8 cellular contexts compared by ENCODE assay signal in the genomic region with DNA sequence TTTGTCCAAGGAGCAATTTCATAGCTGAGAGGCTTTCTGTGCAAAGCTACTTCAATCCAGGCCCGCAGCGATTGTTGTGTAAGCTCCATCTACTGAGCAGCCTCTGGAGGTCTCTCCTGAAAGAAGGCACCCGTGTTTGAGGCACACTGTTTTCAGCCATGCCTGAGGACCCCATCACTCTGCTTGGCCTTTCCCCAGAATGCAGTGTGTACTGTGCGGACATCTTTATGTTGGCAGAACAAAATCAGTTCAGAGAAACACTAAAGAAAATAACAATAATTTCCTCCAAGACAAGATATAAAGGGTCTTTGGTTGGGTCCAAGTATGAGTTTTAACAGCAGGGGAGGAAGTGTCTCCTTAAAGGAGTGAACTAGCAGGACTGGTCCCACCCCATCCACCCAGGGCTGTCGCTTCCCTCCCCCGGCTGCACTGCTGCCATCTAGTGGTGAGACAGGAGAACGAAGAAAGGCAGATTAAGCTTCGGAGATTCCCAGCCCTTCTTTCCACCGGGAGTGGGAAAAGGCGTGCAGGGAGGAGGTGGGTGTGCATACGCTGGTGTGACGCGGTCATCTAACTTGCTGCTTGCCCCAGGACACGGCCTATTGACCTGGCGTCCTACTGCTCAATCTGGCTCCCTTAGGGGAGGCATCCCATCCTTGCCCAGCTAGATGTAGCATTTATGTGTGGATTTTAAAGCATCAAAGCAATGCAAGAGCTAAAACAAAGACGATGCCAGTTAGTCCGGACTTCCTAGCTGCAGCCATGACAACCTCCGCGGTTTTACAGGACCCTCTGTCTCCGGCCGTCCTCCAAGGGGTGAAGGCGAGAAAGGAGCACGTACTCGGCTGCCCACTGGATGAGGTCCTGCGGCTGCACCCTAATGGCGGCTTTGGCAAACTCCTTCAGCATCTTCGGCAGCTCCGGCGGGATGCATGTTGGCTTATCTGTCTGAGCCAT. TPM values are rescaled to one million over a fixed set of nuclear protein-coding genes. Genes with fewer than 3 reads are reported as not detected.
DNase-seq lines count a peak whose midpoint lies in the region; ATAC-seq, FAIRE-seq and TF ChIP-seq lines count a peak whose summit lies in the region.
"Not testable (repeated sequence)": the region's sequence is repeated elsewhere in the genome, so short reads cannot be mapped to it uniquely, and the experiment has no call there.

No MANE protein-coding gene starts in this region.

- H3K9ac ChIP-seq in colonic mucosa (ENCODE audit: low read depth in 2 of 2, low read length in 2 of 2) = not testable (repeated sequence)
- peak overlapping the region; percentile 73 for H3K9ac ChIP-seq in iPS-15b (ENCODE audit: low read depth, low read length)

- not testable (repeated sequence) for H3K27ac ChIP-seq in colonic mucosa

- not testable (repeated sequence) for H3K4me1 ChIP-seq in colonic mucosa; iPS-15b (ENCODE audit: control insufficient read depth, insufficient read depth, low read length)

- H3K27me3 Mint-ChIP-seq in activated CD4-positive, alpha-beta memory T cell treated with anti-CD3 and anti-CD28 coated beads for 36 hours = peaks cover 28% of the 10 kb centered on the region
- H3K27me3 Mint-ChIP-seq in type B pancreatic cell = peaks cover 53% of the 10 kb centered on the region

- not testable (repeated sequence) for H3K4me3 Mint-ChIP-seq in activated CD4-positive, alpha-beta memory T cell treated with anti-CD3 and anti-CD28 coated beads for 36 hours
- peak overlapping the region; percentile 74 for H3K4me3 Mint-ChIP-seq in type B pancreatic cell

- ATAC-seq in omental fat pad (ENCODE audit: low FRiP score) = peak; percentile 80

- H3K36me3 Mint-ChIP-seq in activated CD4-positive, alpha-beta memory T cell treated with anti-CD3 and anti-CD28 coated beads for 36 hours; type B pancreatic cell: not testable (repeated sequence)

- POLR2A ChIA-PET in activated CD4-positive, alpha-beta memory T cell treated with anti-CD3 and anti-CD28 coated beads for 36 hours (lab: Charles Lee) = not testable (repeated sequence)

- CTCF ChIA-PET in activated CD4-positive, alpha-beta memory T cell treated with anti-CD3 and anti-CD28 coated beads for 36 hours (lab: Charles Lee) = interaction anchor here (0.9 to 1.3 kb wide), 5 partner anchors 10 to 137 kb away, joined by 3 to 8 read pairs (median 4); a partner anchor contains a TSS

- not testable (repeated sequence) for H3K27me3 ChIP-seq in colonic mucosa; iPS-15b (ENCODE audit: control insufficient read depth, insufficient read depth, low read length)

- FAIRE-seq in HTR-8/SVneo (lab: Jason Lieb, UNC) = peak; percentile 96

- not testable (repeated sequence) for H3K9me3 ChIP-seq in colonic mucosa; iPS-15b (ENCODE audit: control insufficient read depth, insufficient read depth, low read length)

- H3K4me3 ChIP-seq in colonic mucosa = peak overlapping the region; percentile 6
- peak overlapping the region; percentile 87 for H3K4me3 ChIP-seq in iPS-15b (ENCODE audit: low read depth, low read length)

- H3K27ac Mint-ChIP-seq in activated CD4-positive, alpha-beta memory T cell treated with anti-CD3 and anti-CD28 coated beads for 36 hours; type B pancreatic cell: not testable (repeated sequence)

- intact Hi-C loops in activated CD4-positive, alpha-beta memory T cell treated with anti-CD3 and anti-CD28 coated beads for 36 hours (cut with micrococcal nuclease) = not testable (repeated sequence)
- intact Hi-C loops in colonic mucosa (cut with DNase I) = loop anchor here (10.0 kb wide), 2 partner anchors 95 to 255 kb away; a partner anchor contains a TSS

- DNase-seq in DMS53 treated with DMSO at 0.1 percent for 48 hours (lab: John Stamatoyannopoulos, UW; ENCODE audit: unreplicated experiment) = peak; percentile 24
- DNase-seq in HTR-8/SVneo (ENCODE audit: insufficient read length, low spot score) = peak; percentile 32
- DNase-seq in NCI-H69 (lab: John Stamatoyannopoulos, UW) = peak; percentile 64
- peak; percentile 34 for DNase-seq in activated CD4-positive, alpha-beta memory T cell treated with anti-CD3 and anti-CD28 coated beads for 36 hours
- DNase-seq in colonic mucosa = peak; percentile 62
- DNase-seq in omental fat pad (ENCODE audit: low spot score); type B pancreatic cell (ENCODE audit: extremely low spot score, unreplicated experiment): not testable (repeated sequence)

- not testable (repeated sequence) for H3K9me3 Mint-ChIP-seq in activated CD4-positive, alpha-beta memory T cell treated with anti-CD3 and anti-CD28 coated beads for 36 hours; type B pancreatic cell

- TF ChIP-seq CTCF in colonic mucosa (IDR thresholded peaks at IDR 0.05) (peak; percentile 71), type B pancreatic cell (conservative IDR thresholded peaks at IDR 0.05) (peak; percentile 86)
- TF ChIP-seq CTCF in omental fat pad (IDR thresholded peaks at IDR 0.05) = not testable (repeated sequence)

- not testable (repeated sequence) for H3K4me1 Mint-ChIP-seq in activated CD4-positive, alpha-beta memory T cell treated with anti-CD3 and anti-CD28 coated beads for 36 hours (ENCODE audit: low read depth); type B pancreatic cell (ENCODE audit: unreplicated experiment)

- H3K36me3 ChIP-seq in colonic mucosa; iPS-15b (ENCODE audit: control insufficient read depth, insufficient read depth, low read length): not testable (repeated sequence)

RNA-seq across cellular contexts. Expression of a gene that starts 12.1 kb away (rescaled TPM):
- not detected for total RNA-seq in activated CD4-positive, alpha-beta memory T cell treated with anti-CD3 and anti-CD28 coated beads for 36 hours
- total RNA-seq in colonic mucosa (1 to 10 TPM in 1 of 2 donors, under 1 TPM in 1; 0.66 to 1.1 TPM), omental fat pad (not detected), type B pancreatic cell (ENCODE audit: low replicate concordance) (not detected in 2 replicates)

RNA-seq across cellular contexts. Expression of a gene that starts 18.8 kb away (rescaled TPM):
- total RNA-seq in activated CD4-positive, alpha-beta memory T cell treated with anti-CD3 and anti-CD28 coated beads for 36 hours = 10 to 100 TPM; 32.4 to 39.5 TPM
- 10 to 100 TPM; 69.5 to 70.1 TPM for total RNA-seq in colonic mucosa
- 10 to 100 TPM; 16.3 to 35.6 (median 29.1) TPM for total RNA-seq in omental fat pad
- total RNA-seq in type B pancreatic cell (ENCODE audit: low replicate concordance) = 39.9 and 83.3 TPM in 2 replicates

RNA-seq across cellular contexts. Expression of a gene that starts 53.4 kb away (rescaled TPM):
- total RNA-seq in activated CD4-positive, alpha-beta memory T cell treated with anti-CD3 and anti-CD28 coated beads for 36 hours = 1 to 10 TPM; 2.0 to 2.6 TPM
- 10 to 100 TPM; 50.0 to 74.8 TPM for total RNA-seq in colonic mucosa
- 100 to 1,000 TPM in 1 of 4 donors, 10 to 100 TPM in 3; 31.0 to 183 (median 75.9) TPM for total RNA-seq in omental fat pad
- 36.4 and 57.0 TPM in 2 replicates for total RNA-seq in type B pancreatic cell (ENCODE audit: low replicate concordance)

Comparison
In these comparisons a context has a peak if more than half of its experiments do, and no peak if none do; other contexts are left out.
1. RNA of a gene that starts 53.4 kb away (total RNA-seq): 31.0 to 183 TPM in omental fat pad, 50.0 to 74.8 TPM in colonic mucosa and 36.4 to 57.0 TPM in type B pancreatic cell; 2.0 to 2.6 TPM in activated CD4-positive, alpha-beta memory T cell treated with anti-CD3 and anti-CD28 coated beads for 36 hours; every median in the first group is over 4 times any median in the second.